In the genomic region with DNA sequence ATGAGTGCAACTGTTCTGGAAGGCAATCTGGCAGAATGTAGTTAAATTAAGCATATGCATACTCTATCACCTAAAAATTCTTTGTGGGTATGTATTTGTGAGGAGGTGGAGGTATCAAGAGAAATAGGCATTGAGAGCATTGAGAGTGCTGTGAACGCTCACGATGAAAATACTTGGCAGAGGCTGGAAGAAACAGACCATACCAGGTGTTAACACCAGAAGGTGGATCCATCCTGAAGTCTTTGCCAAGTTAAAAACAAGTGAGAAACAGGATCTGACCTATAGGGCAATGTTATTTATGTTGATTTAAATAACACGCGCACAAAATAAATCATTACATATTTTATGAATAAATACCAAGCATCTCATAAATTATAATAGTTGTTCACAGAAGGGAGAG, we compare ENCODE assay signal across 17 cellular contexts.
DNase-seq lines count a peak whose midpoint lies in the region; ATAC-seq and FAIRE-seq lines count a peak whose summit lies in the region.
"Had no signal": no experiment of that assay in that cellular context is flagged by ENCODE, and none has a peak within 500 bp of the region (broad histone marks: within the 10 kb centered on the region; RNA-seq: fewer than 3 reads in every experiment).

No MANE protein-coding gene starts in this region.

- H3K4me2 ChIP-seq in GM23248 (ENCODE audit: unreplicated experiment), result no peak overlapping the region

- H3K4me3 ChIP-seq in GM23248, result no peak overlapping the region
- H3K4me3 ChIP-seq: HAP-1 had no signal

- H2AFZ ChIP-seq in GM23248, result no peak overlapping the region

- peak; percentile 90 for DNase-seq in G401 (ENCODE audit: low spot score)
- DNase-seq in NCI-H2171 (lab: John Stamatoyannopoulos, UW), result peak; percentile 78
- DNase-seq in NCI-H446 treated with DMSO at 0.1 percent for 48 hours (lab: John Stamatoyannopoulos, UW), result peak; percentile 7
- peak; percentile 9 for DNase-seq in pons (ENCODE audit: low spot score)
- DNase-seq in EL, result no peak
- DNase-seq in GM23248, result no peak
- DNase-seq in frontal cortex (ENCODE audit: low spot score in 2 of 2), result no peak
- DNase-seq: Calu3; CD4-positive, alpha-beta memory T cell; COR-L47; DMS79; GOT3; HFFc6 had no signal

- in situ Hi-C loops in G401 (cut with HindIII; ENCODE audit: low sequenced_read_pairs) (no loop called here), GM23248 (cut with MboI) (no loop called here)

- FAIRE-seq in frontal cortex (lab: Jason Lieb, UNC), result no peak
- FAIRE-seq: GM12892, H54 had no signal

- H3K36me3 ChIP-seq in GM23248 (ENCODE audit: low read depth), result no peaks in the 10 kb centered on the region
- H3K36me3 ChIP-seq: HAP-1 had no signal

- 54 to 58% methylated on average over 4 of the region's 4 CpGs for WGBS in GM23248 (ENCODE audit: low coverage in 1 of 2, low lambda C conversion rate in 2 of 2, missing lambda C conversion rate in 2 of 2), 2 experiments

- no peak overlapping the region for H3K27ac ChIP-seq in GM23248

- no peaks in the 10 kb centered on the region for H3K27me3 ChIP-seq in GM23248 (replicated peaks; ENCODE audit: insufficient read depth)

- no peaks in the 10 kb centered on the region for H4K20me1 ChIP-seq in GM23248 (ENCODE audit: insufficient read depth)

- no peaks in the 10 kb centered on the region for H3K9me2 ChIP-seq in GM23248 (ENCODE audit: insufficient read depth)

- ATAC-seq in GM19397 (IDR thresholded peaks at IDR 0.05; ENCODE audit: unreplicated experiment), result no peak

- no peaks in the 10 kb centered on the region for H3F3A ChIP-seq in GM23248 (ENCODE audit: insufficient read depth)

- H3K79me2 ChIP-seq in GM23248 (ENCODE audit: insufficient read depth), result no peaks in the 10 kb centered on the region

- H3K9me3 ChIP-seq in GM23248 (ENCODE audit: low read depth), result no peaks in the 10 kb centered on the region
- H3K9me3 ChIP-seq: HAP-1 had no signal

- no peak overlapping the region for H3K9ac ChIP-seq in GM23248

- no peaks in the 10 kb centered on the region for H3K4me1 ChIP-seq in GM23248 (ENCODE audit: insufficient read depth)
- H3K4me1 ChIP-seq: HAP-1 had no signal

Comparison
In these comparisons a context has a peak if more than half of its experiments do, and no peak if none do; other contexts are left out.
1. DNase-seq: peak in G401 (single experiment), NCI-H2171 (single experiment), NCI-H446 treated with DMSO at 0.1 percent for 48 hours (single experiment) and pons (single experiment); none in EL (single experiment), GM23248 (single experiment) and frontal cortex (0 of 2).